In the genomic region with DNA sequence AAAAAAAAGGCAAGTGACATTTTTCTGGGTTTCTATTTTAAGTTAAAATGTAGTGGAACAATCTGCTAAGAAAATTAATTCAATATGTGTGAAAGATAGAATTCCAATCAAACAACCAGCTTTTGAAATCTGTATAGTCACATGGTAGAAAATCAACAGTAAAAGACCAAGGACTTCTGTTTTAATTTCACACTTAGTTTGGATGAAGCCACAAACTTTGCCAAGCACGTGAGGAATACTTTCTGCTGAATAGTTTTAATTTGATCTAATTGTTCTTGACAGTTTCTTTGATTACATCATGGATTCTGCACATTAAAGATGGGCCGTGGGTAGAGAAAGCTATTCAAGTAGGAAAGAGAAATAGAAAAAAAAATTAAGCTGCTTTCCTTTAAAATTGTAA, we compare ENCODE assay signal across 27 cellular contexts.
"Had no signal": no experiment of that assay in that cellular context is flagged by ENCODE, and none has a peak within 500 bp of the region (broad histone marks: within the 10 kb centered on the region; RNA-seq: fewer than 3 reads in every experiment).

No MANE protein-coding gene starts in this region.

- H3K36me3 ChIP-seq: left ventricle myocardium inferior, neural progenitor cell, neutrophil, stomach, thyroid gland, transverse colon, upper lobe of left lung had no signal

- H3K9me3 ChIP-seq: left ventricle myocardium inferior, neutrophil, psoas muscle, stomach, testis, thyroid gland, transverse colon, upper lobe of left lung had no signal

- ATAC-seq: natural killer cell; psoas muscle; right cardiac atrium; sciatic nerve; stimulated activated naive B cell treated with anti-CD40 and anti-IgM and Interleukin-4, amounts not matched to agents 10 μg/mL and 1 μg/mL and 100 μg/mL, for 72 hours; stimulated activated naive CD8-positive, alpha-beta T cell treated with anti-CD3 and anti-CD28 coated beads, Interleukin-15, Interleukin-2, amounts not matched to agents 100 U/mL and 50 U/mL, for 24 hours had no signal

- H3K79me2 ChIP-seq: parathyroid adenoma had no signal

- H3K27me3 ChIP-seq: neural progenitor cell, neutrophil, stomach, testis, thyroid gland, transverse colon, upper lobe of left lung had no signal

- H3K4me1 ChIP-seq: left ventricle myocardium inferior, parathyroid adenoma, psoas muscle, stomach, testis, thyroid gland, upper lobe of left lung had no signal

- DNase-seq: hypothalamus; islet precursor cell; left ventricle myocardium inferior; mesendoderm; naive B cell; natural killer cell; nephron progenitor cell; occipital lobe; psoas muscle; right cardiac atrium; stimulated activated CD4-positive, alpha-beta T cell treated with anti-CD3 and anti-CD28 coated beads, Interleukin-12 subunit alpha, Interleukin-12 subunit beta, amount 100 ng/mL, for 4 hours; stimulated activated CD4-positive, alpha-beta T cell treated with anti-CD3 and anti-CD28 coated beads, Interleukin-15, amount 100 ng/mL, for 24 hours; stimulated activated CD4-positive, alpha-beta T cell treated with anti-CD3 and anti-CD28 coated beads, Interleukin-2, amount 100 ng/mL, for 24 hours; stimulated activated CD4-positive, alpha-beta T cell treated with anti-CD3 and anti-CD28 coated beads, Interleukin-4, amount 100 ng/mL, for 1 hour; stimulated activated naive B cell treated with anti-CD40 and anti-IgM and Interleukin-4, amounts not matched to agents 10 μg/mL and 1 μg/mL and 100 μg/mL, for 72 hours; stimulated activated naive CD8-positive, alpha-beta T cell treated with anti-CD3 and anti-CD28 coated beads, Interleukin-15, Interleukin-2, amounts not matched to agents 100 U/mL and 50 U/mL, for 24 hours; stomach; testis; thyroid gland; transverse colon; upper lobe of left lung had no signal

- H3K4me3 ChIP-seq: left ventricle myocardium inferior, lung, neural progenitor cell, psoas muscle, skin epidermis, stomach, testis, thyroid gland, transverse colon, upper lobe of left lung had no signal

- H3K4me2 ChIP-seq: neural progenitor cell had no signal

- H2AFZ ChIP-seq: neural progenitor cell, parathyroid adenoma had no signal

- H3K9ac ChIP-seq: neural progenitor cell, parathyroid adenoma had no signal

- H3K27ac ChIP-seq: left ventricle myocardium inferior, neural progenitor cell, neutrophil, parathyroid adenoma, psoas muscle, skin epidermis, stomach, testis, thyroid gland, transverse colon, upper lobe of left lung had no signal
